Comparison of ENCODE assay signal across 21 cellular contexts in genomic region chr13:97267418-97268059, GRCh38. TPM values are rescaled to one million over a fixed set of nuclear protein-coding genes. Genes with fewer than 3 reads are reported as not detected.
DNase-seq lines count a peak whose midpoint lies in the region; ATAC-seq and TF ChIP-seq lines count a peak whose summit lies in the region.
"Had no signal": no experiment of that assay in that cellular context is flagged by ENCODE, and none has a peak within 500 bp of the region (broad histone marks: within the 10 kb centered on the region; RNA-seq: fewer than 3 reads in every experiment).

No MANE protein-coding gene starts in this region.

- peaks cover 8 to 16% of the 10 kb centered on the region in 2 donors for H3K36me3 Mint-ChIP-seq in stimulated activated naive B cell treated with anti-CD40 and anti-IgM and Interleukin-4, amounts not matched to agents 10 μg/mL and 1 μg/mL and 100 μg/mL, for 72 hours

- no peaks in the 10 kb centered on the region for H3K9me3 Mint-ChIP-seq in stimulated activated naive B cell treated with anti-CD40 and anti-IgM and Interleukin-4, amounts not matched to agents 10 μg/mL and 1 μg/mL and 100 μg/mL, for 72 hours
- H3K9me3 Mint-ChIP-seq: activated CD4-positive, alpha-beta memory T cell treated with anti-CD3 and anti-CD28 coated beads for 36 hours; activated naive CD8-positive, alpha-beta T cell treated with anti-CD3 and anti-CD28 coated beads, Interleukin-2, amount 50 U/mL, for 24 hours; CD4-positive, alpha-beta memory T cell; central memory CD8-positive, alpha-beta T cell; naive B cell had no signal

- no peaks in the 10 kb centered on the region for H3K27me3 Mint-ChIP-seq in stimulated activated naive B cell treated with anti-CD40 and anti-IgM and Interleukin-4, amounts not matched to agents 10 μg/mL and 1 μg/mL and 100 μg/mL, for 72 hours
- H3K27me3 Mint-ChIP-seq: activated CD4-positive, alpha-beta memory T cell treated with anti-CD3 and anti-CD28 coated beads for 36 hours; activated naive CD8-positive, alpha-beta T cell treated with anti-CD3 and anti-CD28 coated beads, Interleukin-2, amount 50 U/mL, for 24 hours; CD4-positive, alpha-beta memory T cell; central memory CD8-positive, alpha-beta T cell; naive B cell had no signal

- H3K4me3 ChIP-seq in dorsolateral prefrontal cortex = peak overlapping the region in 1 of 59 donors; percentile 0
- H3K4me3 ChIP-seq: MG63 had no signal

- no peaks in the 10 kb centered on the region for H3K27me3 ChIP-seq in dorsolateral prefrontal cortex
- H3K27me3 ChIP-seq: MG63 had no signal

- intact Hi-C loops in dorsolateral prefrontal cortex (cut with DNase I) = no loop called here
- intact Hi-C loops in posterior cingulate gyrus (cut with DNase I) = no loop called here

- peak; percentile 23 for DNase-seq in NCI-H2171 treated with DMSO at 0.1 percent for 48 hours (lab: John Stamatoyannopoulos, UW)
- DNase-seq in NCI-H2171 (lab: John Stamatoyannopoulos, UW) = no peak
- DNase-seq in dorsolateral prefrontal cortex = no peak
- peak; percentile 65 for DNase-seq in islet precursor cell
- no peak for DNase-seq in stimulated activated naive B cell treated with anti-CD40 and anti-IgM and Interleukin-4, amounts not matched to agents 10 μg/mL and 1 μg/mL and 100 μg/mL, for 72 hours
- no peak for DNase-seq in posterior cingulate gyrus
- DNase-seq in NCI-H510A treated with DMSO at 0.1 percent for 48 hours (lab: John Stamatoyannopoulos, UW) = no peak
- DNase-seq in SIG-M5 treated with dmso at 0.1 percent for 504 hours (lab: John Stamatoyannopoulos, UW; ENCODE audit: unreplicated experiment) = no peak
- DNase-seq: activated CD4-positive, alpha-beta memory T cell treated with anti-CD3 and anti-CD28 coated beads for 36 hours; activated naive CD8-positive, alpha-beta T cell treated with anti-CD3 and anti-CD28 coated beads, Interleukin-2, amount 50 U/mL, for 24 hours; activated T-cell treated with anti-CD3 and anti-CD28 coated beads, Interleukin-2, amount 50 U/mL, for 48 hours; CD4-positive, alpha-beta memory T cell; glutamatergic neuron; left cardiac atrium; MG63; naive B cell; NCI-H187 treated with DMSO at 0.1 percent for 48 hours; NCI-H748 treated with DMSO at 0.1 percent for 48 hours; SW 1271 had no signal

- no peak for ATAC-seq in stimulated activated naive B cell treated with anti-CD40 and anti-IgM and Interleukin-4, amounts not matched to agents 10 μg/mL and 1 μg/mL and 100 μg/mL, for 72 hours (replicated peaks)
- ATAC-seq: activated naive CD8-positive, alpha-beta T cell treated with anti-CD3 and anti-CD28 coated beads, Interleukin-2, amount 50 U/mL, for 24 hours had no signal

- peak overlapping the region in 36 of 59 donors; percentile 3 to 72 (median 54) for H3K27ac ChIP-seq in dorsolateral prefrontal cortex
- H3K27ac ChIP-seq: 22Rv1 had no signal

- TF ChIP-seq CTCF in dorsolateral prefrontal cortex (IDR thresholded peaks at IDR 0.05 in 54 of 56, conservative IDR thresholded peaks at IDR 0.05 in 2 of 56; ENCODE audit: low read depth in 1 of 56, partially characterized antibody in 56 of 56) = no peak

- no peak overlapping the region for H3K4me3 Mint-ChIP-seq in stimulated activated naive B cell treated with anti-CD40 and anti-IgM and Interleukin-4, amounts not matched to agents 10 μg/mL and 1 μg/mL and 100 μg/mL, for 72 hours
- H3K4me3 Mint-ChIP-seq: activated CD4-positive, alpha-beta memory T cell treated with anti-CD3 and anti-CD28 coated beads for 36 hours; activated naive CD8-positive, alpha-beta T cell treated with anti-CD3 and anti-CD28 coated beads, Interleukin-2, amount 50 U/mL, for 24 hours; CD4-positive, alpha-beta memory T cell; central memory CD8-positive, alpha-beta T cell; naive B cell had no signal

- H3K27ac Mint-ChIP-seq in stimulated activated naive B cell treated with anti-CD40 and anti-IgM and Interleukin-4, amounts not matched to agents 10 μg/mL and 1 μg/mL and 100 μg/mL, for 72 hours = peak overlapping the region; percentile 31
- H3K27ac Mint-ChIP-seq: activated CD4-positive, alpha-beta memory T cell treated with anti-CD3 and anti-CD28 coated beads for 36 hours; activated naive CD8-positive, alpha-beta T cell treated with anti-CD3 and anti-CD28 coated beads, Interleukin-2, amount 50 U/mL, for 24 hours had no signal

- H3K4me1 Mint-ChIP-seq in stimulated activated naive B cell treated with anti-CD40 and anti-IgM and Interleukin-4, amounts not matched to agents 10 μg/mL and 1 μg/mL and 100 μg/mL, for 72 hours = peaks cover 20 to 26% of the 10 kb centered on the region in 2 donors

RNA-seq across cellular contexts. Expression of gene MBNL2, which starts 45.4 kb away (rescaled TPM):
- total RNA-seq in dorsolateral prefrontal cortex = 100 to 1,000 TPM in 119 of 120 experiments, 10 to 100 TPM in 1; 96.2 to 275 (median 181) TPM

Comparison
In these comparisons a context has a peak if more than half of its experiments do, and no peak if none do; other contexts are left out.
1. DNase-seq: peak in NCI-H2171 treated with DMSO at 0.1 percent for 48 hours (single experiment) and islet precursor cell (single experiment); none in NCI-H2171 (single experiment), dorsolateral prefrontal cortex (0 of 10), stimulated activated naive B cell treated with anti-CD40 and anti-IgM and Interleukin-4, amounts not matched to agents 10 μg/mL and 1 μg/mL and 100 μg/mL, for 72 hours (single experiment), posterior cingulate gyrus (0 of 10), NCI-H510A treated with DMSO at 0.1 percent for 48 hours (single experiment) and SIG-M5 treated with dmso at 0.1 percent for 504 hours (single experiment).